In genomic region chr12:67826946-67827719, GRCh38 we compare ENCODE assay signal across 9 cellular contexts.
DNase-seq lines count a peak whose midpoint lies in the region; ATAC-seq and TF ChIP-seq lines count a peak whose summit lies in the region.
"Had no signal": no experiment of that assay in that cellular context is flagged by ENCODE, and none has a peak within 500 bp of the region (broad histone marks: within the 10 kb centered on the region; RNA-seq: fewer than 3 reads in every experiment).

No MANE protein-coding gene starts in this region.

- H3K9me3 Mint-ChIP-seq in activated T-helper 17 cell treated with anti-CD3 and anti-CD28 coated beads, Interleukin-2, amount 50 U/mL, for 72 hours: no peaks in the 10 kb centered on the region

- H3K36me3 Mint-ChIP-seq in activated T-helper 17 cell treated with anti-CD3 and anti-CD28 coated beads, Interleukin-2, amount 50 U/mL, for 72 hours (ENCODE audit: low read depth): no peaks in the 10 kb centered on the region

- in situ Hi-C loops in G401 (cut with HindIII; ENCODE audit: low sequenced_read_pairs): no loop called here

- no peaks in the 10 kb centered on the region for H3K27me3 ChIP-seq in heart left ventricle

- DNase-seq in EH (ENCODE audit: low read depth) (peak; percentile 71), heart left ventricle (no peak), skeletal muscle cell (ENCODE audit: low read depth) (no peak), G401 (ENCODE audit: low spot score) (no peak), NCI-H2029 treated with DMSO at 0.1 percent for 48 hours (lab: John Stamatoyannopoulos, UW) (no peak), midbrain (lab: John Stamatoyannopoulos, UW) (no peak)
- DNase-seq: NCI-H1092 had no signal

- H3K27ac ChIP-seq in heart left ventricle: peak overlapping the region; percentile 7 to 87 (median 82)

- intact Hi-C loops in heart left ventricle (cut with DNase I): loop anchor here in 1 of 10 donors (10.0 kb wide), 2 partner anchors 108 to 172 kb away; no protein-coding TSS in a partner anchor

- H3K36me3 ChIP-seq in heart left ventricle: no peaks in the 10 kb centered on the region

- H3K4me3 ChIP-seq in heart left ventricle (peak overlapping the region in 7 of 12 donors; percentile 26 to 57 (median 41)), skeletal muscle cell (ENCODE audit: low read depth, low read length) (peak overlapping the region; percentile 45)

- no peak for TF ChIP-seq POLR2A in heart left ventricle (IDR thresholded peaks at IDR 0.05)

- H3K27me3 Mint-ChIP-seq in activated T-helper 17 cell treated with anti-CD3 and anti-CD28 coated beads, Interleukin-2, amount 50 U/mL, for 72 hours: no peaks in the 10 kb centered on the region

- peaks cover 0 to 31% (median 14%) of the 10 kb centered on the region in 12 donors for H3K4me1 ChIP-seq in heart left ventricle

- peak overlapping the region; percentile 71 for H3K4me3 Mint-ChIP-seq in activated T-helper 17 cell treated with anti-CD3 and anti-CD28 coated beads, Interleukin-2, amount 50 U/mL, for 72 hours

- 53 to 59% (median 54%) methylated on average over 5 of the region's 5 CpGs for WGBS in heart left ventricle, 4 donors

- H3K27ac Mint-ChIP-seq in activated T-helper 17 cell treated with anti-CD3 and anti-CD28 coated beads, Interleukin-2, amount 50 U/mL, for 72 hours: peak overlapping the region; percentile 89

- H3K9me3 ChIP-seq in heart left ventricle: no peaks in the 10 kb centered on the region

- ATAC-seq in activated T-helper 17 cell treated with anti-CD3 and anti-CD28 coated beads, Interleukin-2, amount 50 U/mL, for 72 hours (replicated peaks): no peak
- ATAC-seq in heart left ventricle (peak; percentile 31 to 58 (median 43)), HG03108 (IDR thresholded peaks at IDR 0.05; ENCODE audit: unreplicated experiment) (no peak)

- H3K4me1 Mint-ChIP-seq in activated T-helper 17 cell treated with anti-CD3 and anti-CD28 coated beads, Interleukin-2, amount 50 U/mL, for 72 hours: peaks cover 13% of the 10 kb centered on the region

- TF ChIP-seq CTCF in heart left ventricle (IDR thresholded peaks at IDR 0.05): no peak

Comparison
In these comparisons a context has a peak if more than half of its experiments do, and no peak if none do; other contexts are left out.
1. ATAC-seq: peak in heart left ventricle (4 of 4); none in activated T-helper 17 cell treated with anti-CD3 and anti-CD28 coated beads, Interleukin-2, amount 50 U/mL, for 72 hours (single experiment) and HG03108 (single experiment).